In the genomic region with DNA sequence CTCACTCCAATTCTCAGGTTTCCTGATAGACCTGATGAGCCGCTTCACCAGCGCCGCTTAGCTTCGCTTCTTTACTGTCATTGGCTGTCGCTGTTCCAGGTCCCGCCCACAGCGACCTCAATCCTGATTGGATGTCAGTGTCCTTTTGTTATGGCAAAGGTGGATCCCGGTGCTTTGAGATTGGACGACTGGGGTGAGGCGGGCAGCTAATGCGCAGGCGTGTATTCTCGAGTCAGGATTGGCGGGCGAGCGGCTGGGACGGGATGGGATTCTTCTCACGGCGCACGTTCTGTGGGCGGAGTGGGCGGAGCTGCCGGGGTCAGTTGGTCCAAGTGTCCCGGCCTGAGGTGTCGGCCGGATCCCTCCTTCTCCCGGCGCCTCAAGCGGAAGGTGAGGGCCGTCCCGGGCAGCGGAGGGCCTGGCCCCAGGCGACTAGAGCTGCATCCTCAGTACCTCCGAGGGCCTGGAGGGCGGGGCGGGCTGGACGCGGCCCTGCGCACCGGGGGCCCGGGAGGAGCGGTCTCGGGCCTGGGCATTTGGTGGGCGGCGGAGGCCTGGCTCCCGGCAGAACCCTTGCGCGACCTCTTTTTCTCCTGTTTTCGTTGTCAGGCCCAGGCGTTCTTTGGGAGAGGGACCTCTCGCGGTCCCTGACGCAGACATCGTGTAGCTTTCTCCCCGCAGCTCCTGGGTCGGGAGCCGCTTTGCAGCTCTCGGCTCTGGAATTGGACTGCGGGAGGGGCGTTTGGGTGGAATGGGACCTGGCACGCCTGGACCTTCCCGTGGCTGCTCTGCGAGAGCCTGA, we compare ENCODE assay signal across 8 cellular contexts. TPM values are rescaled to one million over a fixed set of nuclear protein-coding genes. Genes with fewer than 3 reads are reported as not detected.
DNase-seq lines count a peak whose midpoint lies in the region; ATAC-seq and TF ChIP-seq lines count a peak whose summit lies in the region.

A gene (plus strand): TSS at position 319 of the 802 bp plus-strand sequence. CDS start 5,525 bp downstream, outside the sequence.

- peak within 1 kb of the TSS; percentile 93 for H3K27ac ChIP-seq in thymus (ENCODE audit: low read depth)

- H3K4me3 ChIP-seq in GM08714 (ENCODE audit: low read length) (peak within 1 kb of the TSS; percentile 97), thymus (ENCODE audit: low read length) (peak within 1 kb of the TSS; percentile 99)

- TF ChIP-seq CTCF in osteocyte (IDR thresholded peaks at IDR 0.05): no peak

- H3K27ac Mint-ChIP-seq in activated naive CD8-positive, alpha-beta T cell treated with anti-CD3 and anti-CD28 coated beads, Interleukin-2, amount 10 ng/mL, durations not matched to agents 7 days and 5 days: peak within 1 kb of the TSS; percentile 73
- no peak within 1 kb of the TSS for H3K27ac Mint-ChIP-seq in osteocyte (ENCODE audit: unreplicated experiment)

- under 1% methylated on average over 63 of the region's 63 CpGs for WGBS in thymus

- DNase-seq in NCI-H1092 treated with DMSO at 0.1 percent for 48 hours (lab: John Stamatoyannopoulos, UW): peak; percentile 99
- peak; percentile 99 for DNase-seq in SKM-1 treated with dmso at 0.1 percent for 144 hours (lab: John Stamatoyannopoulos, UW; ENCODE audit: unreplicated experiment)
- peak; percentile 91 for DNase-seq in activated naive CD8-positive, alpha-beta T cell treated with anti-CD3 and anti-CD28 coated beads, Interleukin-2, amount 10 ng/mL, durations not matched to agents 7 days and 5 days
- peak; percentile 95 to 100 (median 99) for DNase-seq in head of caudate nucleus
- DNase-seq in osteocyte (ENCODE audit: extremely low spot score, unreplicated experiment): peak; percentile 99

- H3K4me1 Mint-ChIP-seq in activated naive CD8-positive, alpha-beta T cell treated with anti-CD3 and anti-CD28 coated beads, Interleukin-2, amount 10 ng/mL, durations not matched to agents 7 days and 5 days: peaks cover 19% of the 10 kb centered on the region
- peaks cover 35% of the 10 kb centered on the region for H3K4me1 Mint-ChIP-seq in osteocyte (ENCODE audit: unreplicated experiment)

- intact Hi-C loops in head of caudate nucleus (cut with DNase I): loop anchor here (5.0 kb wide), 2 partner anchors 149 to 811 kb away; a partner anchor contains a TSS

- POLR2A ChIA-PET in activated naive CD8-positive, alpha-beta T cell treated with anti-CD3 and anti-CD28 coated beads, Interleukin-2, amount 10 ng/mL, durations not matched to agents 7 days and 5 days (lab: Charles Lee): interaction anchor here (1.2 to 1.8 kb wide), 3 partner anchors 13 to 817 kb away, joined by 3 to 14 read pairs (median 4); a partner anchor contains a TSS

- H3K9me3 Mint-ChIP-seq in activated naive CD8-positive, alpha-beta T cell treated with anti-CD3 and anti-CD28 coated beads, Interleukin-2, amount 10 ng/mL, durations not matched to agents 7 days and 5 days: no peaks in the 10 kb centered on the region
- no peaks in the 10 kb centered on the region for H3K9me3 Mint-ChIP-seq in osteocyte (ENCODE audit: unreplicated experiment)

- ATAC-seq in HG02610 (IDR thresholded peaks at IDR 0.05; ENCODE audit: unreplicated experiment): peak; percentile 96
- ATAC-seq in activated naive CD8-positive, alpha-beta T cell treated with anti-CD3 and anti-CD28 coated beads, Interleukin-2, amount 10 ng/mL, durations not matched to agents 7 days and 5 days (ENCODE audit: low read depth): peak; percentile 97

- H3K9me3 ChIP-seq in thymus (ENCODE audit: control insufficient read depth): no peaks in the 10 kb centered on the region

- no peaks in the 10 kb centered on the region for H3K27me3 ChIP-seq in thymus (ENCODE audit: control insufficient read depth, insufficient read depth)

- no peaks in the 10 kb centered on the region for H3K27me3 Mint-ChIP-seq in activated naive CD8-positive, alpha-beta T cell treated with anti-CD3 and anti-CD28 coated beads, Interleukin-2, amount 10 ng/mL, durations not matched to agents 7 days and 5 days
- H3K27me3 Mint-ChIP-seq in osteocyte (ENCODE audit: unreplicated experiment): peaks cover 10% of the 10 kb centered on the region

- no peaks in the 10 kb centered on the region for H3K36me3 Mint-ChIP-seq in activated naive CD8-positive, alpha-beta T cell treated with anti-CD3 and anti-CD28 coated beads, Interleukin-2, amount 10 ng/mL, durations not matched to agents 7 days and 5 days
- H3K36me3 Mint-ChIP-seq in osteocyte (ENCODE audit: unreplicated experiment): no peaks in the 10 kb centered on the region

- H3K36me3 ChIP-seq in thymus (ENCODE audit: control insufficient read depth, insufficient read depth): no peaks in the 10 kb centered on the region

- peaks cover 5% of the 10 kb centered on the region for H3K4me1 ChIP-seq in thymus (ENCODE audit: control insufficient read depth, insufficient read depth, low read length)

- H3K4me3 Mint-ChIP-seq in activated naive CD8-positive, alpha-beta T cell treated with anti-CD3 and anti-CD28 coated beads, Interleukin-2, amount 10 ng/mL, durations not matched to agents 7 days and 5 days: no peak within 1 kb of the TSS
- H3K4me3 Mint-ChIP-seq in osteocyte (ENCODE audit: unreplicated experiment): no peak within 1 kb of the TSS

RNA-seq across cellular contexts. Expression of the gene that starts here (rescaled TPM):
- total RNA-seq in activated naive CD8-positive, alpha-beta T cell treated with anti-CD3 and anti-CD28 coated beads, Interleukin-2, amount 10 ng/mL, durations not matched to agents 7 days and 5 days: 10 to 100 TPM; 24.0 to 26.5 TPM
- 43.6 and 43.9 TPM in 2 replicates for total RNA-seq in osteocyte
- polyA plus RNA-seq in thymus: 80.0 TPM

Comparison
In these comparisons a context has a peak if more than half of its experiments do, and no peak if none do; other contexts are left out.
1. Peak in every context shown above with its lines: DNase-seq, ATAC-seq, H3K4me3 ChIP-seq and H3K27ac ChIP-seq.